ENCODE assay signal across 12 cellular contexts in the genomic region with DNA sequence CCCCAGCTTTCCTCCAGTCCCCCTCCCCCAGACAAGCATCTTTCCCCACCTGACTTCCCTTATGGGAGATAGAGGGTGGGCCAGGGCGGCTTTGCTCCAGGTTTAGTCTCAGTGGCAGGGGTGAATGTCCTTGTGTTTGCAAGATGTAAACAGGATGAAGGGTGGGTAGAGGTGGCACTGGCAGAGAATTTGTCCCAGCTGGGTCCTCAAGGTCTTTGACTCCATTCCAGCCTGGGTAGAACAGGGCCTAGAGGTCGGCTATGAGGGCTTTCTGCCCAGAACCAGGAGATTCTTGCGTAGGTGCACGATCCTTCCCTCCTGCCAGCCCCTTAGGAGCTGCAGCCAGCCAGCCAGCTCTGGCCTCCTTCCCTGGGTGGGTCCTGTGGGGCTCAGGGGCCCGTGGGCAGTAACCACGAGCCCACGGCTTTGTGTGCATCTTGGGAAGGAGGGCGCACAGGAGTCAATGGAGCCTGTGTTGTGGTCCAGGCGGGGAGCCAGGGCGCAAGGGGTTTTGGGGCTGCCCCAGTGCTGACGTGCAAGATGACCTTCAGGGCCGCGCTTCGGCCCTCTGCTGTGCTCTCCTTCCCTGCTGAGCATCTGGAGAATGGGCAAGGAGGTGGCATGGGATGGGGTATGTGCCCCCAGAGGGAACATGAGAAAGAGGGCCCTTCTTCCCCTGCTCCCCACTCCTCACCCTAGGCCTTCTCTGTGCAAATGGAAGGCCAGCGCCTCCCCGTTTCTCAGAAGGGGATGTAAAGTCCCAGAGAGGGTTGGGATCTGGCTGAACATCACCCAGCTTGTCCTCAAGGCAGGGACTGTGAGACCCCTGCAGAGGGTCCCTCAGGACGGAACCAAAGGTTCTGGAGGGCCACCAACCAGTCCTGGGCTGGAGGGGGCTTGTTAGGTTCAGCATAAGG. TPM values are rescaled to one million over a fixed set of nuclear protein-coding genes. Genes with fewer than 3 reads are reported as not detected.
DNase-seq lines count a peak whose midpoint lies in the region; FAIRE-seq and TF ChIP-seq lines count a peak whose summit lies in the region.
"Had no signal": no experiment of that assay in that cellular context is flagged by ENCODE, and none has a peak within 500 bp of the region (broad histone marks: within the 10 kb centered on the region; RNA-seq: fewer than 3 reads in every experiment).

No MANE protein-coding gene starts in this region.

- H3K27ac Mint-ChIP-seq in T-helper 1 cell treated with Interleukin-12 subunit alpha and Interleukin-12 subunit beta and Interleukin-4 antibody, amounts not matched to agents 30 μg/mL and 1 μg/mL, for 36 hours, result peak overlapping the region; percentile 55

- peak overlapping the region; percentile 2 for H3K9ac ChIP-seq in skeletal muscle satellite cell (ENCODE audit: low read depth, low read length)

- H3K4me3 Mint-ChIP-seq in T-helper 1 cell treated with Interleukin-12 subunit alpha and Interleukin-12 subunit beta and Interleukin-4 antibody, amounts not matched to agents 30 μg/mL and 1 μg/mL, for 36 hours, result peak overlapping the region; percentile 31

- peak overlapping the region; percentile 79 to 86 (median 84) for H3K27ac ChIP-seq in esophagus squamous epithelium

- peaks cover 37% of the 10 kb centered on the region for H3K4me1 Mint-ChIP-seq in T-helper 1 cell treated with Interleukin-12 subunit alpha and Interleukin-12 subunit beta and Interleukin-4 antibody, amounts not matched to agents 30 μg/mL and 1 μg/mL, for 36 hours (ENCODE audit: low read depth)

- no peak for TF ChIP-seq CTCF in esophagus squamous epithelium (IDR thresholded peaks at IDR 0.05)

- H3K27me3 Mint-ChIP-seq in T-helper 1 cell treated with Interleukin-12 subunit alpha and Interleukin-12 subunit beta and Interleukin-4 antibody, amounts not matched to agents 30 μg/mL and 1 μg/mL, for 36 hours (ENCODE audit: low read depth), result no peaks in the 10 kb centered on the region

- H3K9me3 Mint-ChIP-seq in T-helper 1 cell treated with Interleukin-12 subunit alpha and Interleukin-12 subunit beta and Interleukin-4 antibody, amounts not matched to agents 30 μg/mL and 1 μg/mL, for 36 hours, result no peaks in the 10 kb centered on the region

- WGBS in esophagus squamous epithelium, 2 donors, result 38 to 41% methylated on average over 6 of the region's 17 CpGs

- peak overlapping the region; percentile 59 for H3K4me2 ChIP-seq in skeletal muscle satellite cell (ENCODE audit: low read length)

- TF ChIP-seq POLR2A in esophagus squamous epithelium (IDR thresholded peaks at IDR 0.05), result no peak

- intact Hi-C loops in esophagus squamous epithelium (cut with DNase I), result loop anchor here (5.0 kb wide), 1 partner anchor 786 kb away; no protein-coding TSS in a partner anchor

- in situ Hi-C loops in SK-MEL-5 (cut with HindIII; ENCODE audit: low pct_unique_long_range_greater_than_20kb, low sequenced_read_pairs), result no loop called here

- H3K36me3 ChIP-seq in esophagus squamous epithelium, result peaks cover 0 to 8% (median 3%) of the 10 kb centered on the region in 3 donors
- peaks cover 8% of the 10 kb centered on the region for H3K36me3 ChIP-seq in skeletal muscle satellite cell (ENCODE audit: insufficient read depth, low read length)

- peaks cover 45 to 58% (median 51%) of the 10 kb centered on the region in 3 donors for H3K4me1 ChIP-seq in esophagus squamous epithelium
- H3K4me1 ChIP-seq in skeletal muscle satellite cell (ENCODE audit: control insufficient read depth, insufficient read depth, low read length), result peaks cover 36% of the 10 kb centered on the region

- H3K9me3 ChIP-seq in esophagus squamous epithelium (no peaks in the 10 kb centered on the region), skeletal muscle satellite cell (replicated peaks; ENCODE audit: low read length) (no peaks in the 10 kb centered on the region)

- no peak for DNase-seq in T-helper 1 cell
- DNase-seq in SK-MEL-5 (ENCODE audit: low read depth, low spot score), result peak; percentile 94
- no peak for DNase-seq in esophagus squamous epithelium (lab: John Stamatoyannopoulos, UW)
- no peak for DNase-seq in RKO (ENCODE audit: low spot score)
- no peak for DNase-seq in frontal cortex (ENCODE audit: low spot score in 2 of 2)
- no peak for DNase-seq in stimulated activated CD4-positive, alpha-beta T cell treated with anti-CD3 and anti-CD28 coated beads, Interleukin-4, amount 100 ng/mL, for 24 hours
- DNase-seq: GDM1, NCI-H1417 treated with DMSO at 0.1 percent for 48 hours had no signal

- H3K4me3 ChIP-seq in esophagus squamous epithelium (peak overlapping the region in 1 of 4 donors; percentile 37), skeletal muscle satellite cell (ENCODE audit: low read length) (peak overlapping the region; percentile 23)

- FAIRE-seq in frontal cortex (lab: Jason Lieb, UNC), result no peak
- FAIRE-seq: bronchial epithelial cell had no signal

- H3K27me3 ChIP-seq in esophagus squamous epithelium, result no peaks in the 10 kb centered on the region
- no peaks in the 10 kb centered on the region for H3K27me3 ChIP-seq in skeletal muscle satellite cell (ENCODE audit: control insufficient read depth, insufficient read depth, low read length)

- H3K36me3 Mint-ChIP-seq in T-helper 1 cell treated with Interleukin-12 subunit alpha and Interleukin-12 subunit beta and Interleukin-4 antibody, amounts not matched to agents 30 μg/mL and 1 μg/mL, for 36 hours (ENCODE audit: low read depth), result peaks cover 2% of the 10 kb centered on the region

RNA-seq across cellular contexts. Expression of a gene that starts 15.7 kb away (rescaled TPM):
- 3.0 and 4.0 TPM in 2 replicates for total RNA-seq in SK-MEL-5 (2014; rRNA removed; shearing (Covaris generic))
- polyA plus RNA-seq in SK-MEL-5 (2015; cell fraction: cytosol; rRNA removed), result 3.7 and 5.1 TPM in 2 replicates
- 0.76 and 2.8 TPM in 2 replicates for polyA plus RNA-seq in SK-MEL-5 (2015; cell fraction: nucleus; rRNA removed)
- total RNA-seq in esophagus squamous epithelium (1 to 10 TPM; 2.1 to 4.5 (median 2.8) TPM), frontal cortex (9.4 TPM)
- 0.22 TPM in 1 of 2 replicates, not detected in the other for total RNA-seq in skeletal muscle satellite cell (2012; rRNA removed)
- total RNA-seq: A172 had no signal

RNA-seq across cellular contexts. Expression of a gene that starts 18.3 kb away (rescaled TPM):
- 73.1 and 79.0 TPM in 2 replicates for total RNA-seq in SK-MEL-5 (2014; rRNA removed; shearing (Covaris generic))
- 60.9 and 62.2 TPM in 2 replicates for polyA plus RNA-seq in SK-MEL-5 (2015; cell fraction: cytosol; rRNA removed)
- polyA plus RNA-seq in SK-MEL-5 (2015; cell fraction: nucleus; rRNA removed), result 17.1 and 24.8 TPM in 2 replicates
- total RNA-seq in esophagus squamous epithelium, result 10 to 100 TPM; 38.5 to 71.5 (median 54.5) TPM
- total RNA-seq in skeletal muscle satellite cell (2012; rRNA removed), result 61.4 and 67.7 TPM in 2 replicates
- 49.7 TPM for total RNA-seq in frontal cortex

RNA-seq across cellular contexts. Expression of a gene that starts 25.5 kb away (rescaled TPM):
- 6.1 and 7.1 TPM in 2 replicates for total RNA-seq in SK-MEL-5 (2014; rRNA removed; shearing (Covaris generic))
- 18.3 and 20.0 TPM in 2 replicates for polyA plus RNA-seq in SK-MEL-5 (2015; cell fraction: cytosol; rRNA removed)
- 8.6 and 12.2 TPM in 2 replicates for polyA plus RNA-seq in SK-MEL-5 (2015; cell fraction: nucleus; rRNA removed)
- total RNA-seq in esophagus squamous epithelium, result 10 to 100 TPM in 3 of 4 donors, 1 to 10 TPM in 1; 6.2 to 18.7 (median 12.4) TPM
- 13.1 and 17.2 TPM in 2 replicates for total RNA-seq in skeletal muscle satellite cell (2012; rRNA removed)
- 4.9 TPM for total RNA-seq in frontal cortex

RNA-seq across cellular contexts. Expression of a gene that starts 41.0 kb away (rescaled TPM):
- 105 and 107 TPM in 2 replicates for total RNA-seq in SK-MEL-5 (2014; rRNA removed; shearing (Covaris generic))
- polyA plus RNA-seq in SK-MEL-5 (2015; cell fraction: cytosol; rRNA removed), result 57.8 and 66.1 TPM in 2 replicates
- polyA plus RNA-seq in SK-MEL-5 (2015; cell fraction: nucleus; rRNA removed), result 49.3 and 57.5 TPM in 2 replicates
- total RNA-seq in esophagus squamous epithelium (10 to 100 TPM; 33.9 to 49.7 (median 44.4) TPM), frontal cortex (69.3 TPM)
- total RNA-seq in skeletal muscle satellite cell (2012; rRNA removed), result 77.5 and 94.6 TPM in 2 replicates
